In the genomic region with DNA sequence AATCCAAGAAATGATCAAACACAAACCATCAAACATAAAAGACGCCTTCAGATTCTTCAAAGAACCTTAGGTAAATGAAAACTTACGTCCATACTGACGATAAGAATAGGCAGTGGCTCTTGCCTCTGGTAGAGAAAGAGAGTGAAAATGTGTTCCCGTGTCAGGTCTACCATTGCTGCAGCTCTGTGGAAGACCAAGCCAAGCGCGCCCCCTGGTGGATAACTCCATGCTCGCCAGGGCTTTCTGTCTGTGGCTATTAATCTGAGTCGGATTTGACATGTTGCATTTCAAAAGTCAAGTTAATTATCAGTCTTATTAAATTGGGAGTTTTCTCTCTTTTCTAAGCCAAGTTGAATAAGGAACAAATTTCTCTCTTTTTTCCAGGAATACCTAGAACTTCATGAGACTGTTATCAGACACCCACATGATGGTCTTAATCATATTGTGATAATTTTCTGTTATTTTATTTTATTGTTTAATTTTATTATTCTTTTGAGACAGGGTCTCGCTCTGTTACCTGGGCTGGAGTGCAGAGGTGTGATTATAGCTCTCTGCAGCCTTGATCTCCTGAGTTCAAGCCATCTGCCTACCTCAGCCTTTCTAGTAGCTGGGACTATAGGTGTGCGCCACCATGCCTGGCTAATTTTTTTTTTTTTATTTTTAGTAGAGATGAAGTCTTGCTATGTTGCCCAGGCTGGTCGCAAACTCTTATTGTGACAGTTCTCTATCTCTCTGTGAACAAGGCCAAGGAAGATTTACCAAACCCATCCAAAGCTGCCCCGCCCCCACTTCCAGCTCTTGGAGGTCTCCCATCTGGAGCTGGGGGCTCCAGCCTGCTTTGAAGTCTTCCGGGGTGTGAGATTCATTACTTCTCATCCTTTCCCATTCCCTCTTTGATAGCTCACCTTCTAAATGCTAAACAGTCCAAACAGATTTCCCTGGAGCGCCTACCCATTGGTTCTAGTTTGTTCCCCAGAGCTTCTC, we compare ENCODE assay signal across 8 cellular contexts. TPM values are rescaled to one million over a fixed set of nuclear protein-coding genes. Genes with fewer than 3 reads are reported as not detected.
DNase-seq lines count a peak whose midpoint lies in the region; ATAC-seq, FAIRE-seq and TF ChIP-seq lines count a peak whose summit lies in the region.

No MANE protein-coding gene starts in this region.

- H3K27ac ChIP-seq in VCaP (no peak overlapping the region), iPS DF 6.9 (ENCODE audit: low read length) (no peak overlapping the region)

- BruUV-seq in MCF 10A (replicated peaks; lab: Mats Ljungman, UMichigan) = no TSS peak

- no peaks in the 10 kb centered on the region for H3K27me3 ChIP-seq in iPS DF 6.9 (ENCODE audit: control insufficient read depth, insufficient read depth, low read length)

- H3K4me3 Mint-ChIP-seq in MCF 10A (ENCODE audit: unreplicated experiment) = no peak overlapping the region

- intact Hi-C loops in MCF 10A (cut with micrococcal nuclease) = loop anchor here (1.0 kb wide), 2 partner anchors 33 to 107 kb away; a partner anchor contains a TSS

- CTCF ChIA-PET in MCF 10A (lab: Yijun Ruan, JAX) = interaction anchor here (0.6 to 6.3 kb wide), 33 partner anchors 8 to 1633 kb away, joined by 3 to 102 read pairs (median 5); a partner anchor contains a TSS

- TF ChIP-seq CTCF in VCaP (conservative IDR thresholded peaks at IDR 0.05) (peak; percentile 92), MCF 10A (IDR thresholded peaks at IDR 0.05; ENCODE audit: unreplicated experiment) (peak; percentile 92)

- ATAC-seq in HG03025 (IDR thresholded peaks at IDR 0.05; ENCODE audit: low FRiP score, unreplicated experiment) = peak; percentile 71
- no peak for ATAC-seq in GM21717 (IDR thresholded peaks at IDR 0.05; ENCODE audit: unreplicated experiment)

- no peak overlapping the region for H3K27ac Mint-ChIP-seq in MCF 10A (ENCODE audit: low read depth, unreplicated experiment)

- WGBS in iPS DF 6.9 (ENCODE audit: insufficient coverage, insufficient read length) = no CpG with 5 or more reads among the region's 14 CpGs

- no peak overlapping the region for H3K4me3 ChIP-seq in iPS DF 6.9 (ENCODE audit: low read length)

- H3K27me3 Mint-ChIP-seq in MCF 10A (ENCODE audit: insufficient read depth, unreplicated experiment) = no peaks in the 10 kb centered on the region

- no peaks in the 10 kb centered on the region for H3K9me3 Mint-ChIP-seq in MCF 10A (ENCODE audit: unreplicated experiment)

- POLR2A ChIA-PET in MCF 10A (lab: Yijun Ruan, JAX) = interaction anchor here (0.6 to 3.6 kb wide), 7 partner anchors 12 to 687 kb away, joined by 3 to 41 read pairs (median 7); a partner anchor contains a TSS

- H3K9me3 ChIP-seq in iPS DF 6.9 (ENCODE audit: control insufficient read depth, insufficient read depth, low read length) = no peaks in the 10 kb centered on the region

- DNase-seq in NCI-H2227 treated with DMSO at 0.1 percent for 48 hours (lab: John Stamatoyannopoulos, UW) = peak; percentile 86
- peak; percentile 84 for DNase-seq in MCF 10A (ENCODE audit: unreplicated experiment)
- DNase-seq in iPS DF 6.9 (ENCODE audit: low read depth, low spot score) = peak; percentile 57
- peak; percentile 68 for DNase-seq in smooth muscle cell of the brain vasculature (ENCODE audit: low read depth, low spot score)

- no peaks in the 10 kb centered on the region for H3K36me3 Mint-ChIP-seq in MCF 10A (ENCODE audit: insufficient read depth, unreplicated experiment)

- peaks cover 14% of the 10 kb centered on the region for H3K4me1 Mint-ChIP-seq in MCF 10A (ENCODE audit: insufficient read depth, unreplicated experiment)

- no peaks in the 10 kb centered on the region for H3K36me3 ChIP-seq in iPS DF 6.9 (ENCODE audit: control insufficient read depth, insufficient read depth, low read length)

- no peaks in the 10 kb centered on the region for H3K4me1 ChIP-seq in iPS DF 6.9 (ENCODE audit: control insufficient read depth, insufficient read depth, low read length)

- peak; percentile 94 for FAIRE-seq in G401.6 (lab: Jason Lieb, UNC)

RNA-seq across cellular contexts. Expression of a gene that starts 15.8 kb away (rescaled TPM):
- total RNA-seq in MCF 10A (2022) = not detected in 2 replicates

RNA-seq across cellular contexts. Expression of a gene that starts 28.0 kb away (rescaled TPM):
- total RNA-seq in MCF 10A (2022) = 5.3 and 7.6 TPM in 2 replicates

RNA-seq across cellular contexts. Expression of a gene that starts 33.7 kb away (rescaled TPM):
- 56.8 and 63.7 TPM in 2 replicates for total RNA-seq in MCF 10A (2022)

RNA-seq across cellular contexts. Expression of a gene that starts 51.7 kb away (rescaled TPM):
- total RNA-seq in MCF 10A (2022) = 272 and 284 TPM in 2 replicates
